ENCODE assay signal across 33 cellular contexts in the genomic region with DNA sequence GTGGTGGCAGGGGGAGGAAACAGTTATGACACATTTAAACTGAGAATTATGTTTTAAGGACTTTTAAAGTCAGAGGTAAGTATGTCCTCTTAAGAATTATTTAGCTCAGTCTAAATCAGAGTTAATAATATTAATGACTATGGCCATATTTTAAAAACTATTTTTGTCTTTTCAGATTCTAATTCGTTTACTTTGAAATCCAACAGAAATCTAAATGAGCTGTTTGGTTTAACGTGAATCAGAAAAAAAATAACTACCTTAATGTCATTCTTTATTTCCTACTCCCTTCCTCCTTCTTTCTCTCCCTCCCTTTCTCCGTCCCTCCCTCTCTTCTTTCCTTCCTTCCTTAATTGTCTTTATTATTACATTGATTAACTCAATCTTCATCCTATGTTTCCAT. TPM values are rescaled to one million over a fixed set of nuclear protein-coding genes. Genes with fewer than 3 reads are reported as not detected.
"Had no signal": no experiment of that assay in that cellular context is flagged by ENCODE, and none has a peak within 500 bp of the region (broad histone marks: within the 10 kb centered on the region; RNA-seq: fewer than 3 reads in every experiment).

No MANE protein-coding gene starts in this region.

- H3K4me1 ChIP-seq: colonic mucosa, esophagus muscularis mucosa, esophagus squamous epithelium, foreskin keratinocyte, gastrocnemius medialis, gastroesophageal sphincter, heart right ventricle had no signal

- H3K27ac ChIP-seq: colonic mucosa, coronary artery, dorsolateral prefrontal cortex, epithelial cell of prostate, esophagus muscularis mucosa, esophagus squamous epithelium, foreskin keratinocyte, gastrocnemius medialis, gastroesophageal sphincter, heart left ventricle, heart right ventricle had no signal

- FAIRE-seq: colon, endometrium, endothelial cell of umbilical vein, frontal cortex had no signal

- H3K36me3 ChIP-seq: colonic mucosa, gastrocnemius medialis had no signal

- H3K9me3 ChIP-seq: colonic mucosa, esophagus muscularis mucosa, esophagus squamous epithelium, gastrocnemius medialis, gastroesophageal sphincter, heart left ventricle, heart right ventricle had no signal

- DNase-seq: colonic mucosa; cortex of kidney; dermis blood vessel endothelial cell; dorsolateral prefrontal cortex; effector CD4-positive, alpha-beta T cell; effector CD8-positive, alpha-beta T cell; effector memory CD4-positive, alpha-beta T cell; effector memory CD8-positive, alpha-beta T cell; endodermal cell; erythroblast; esophagus squamous epithelium; foreskin fibroblast; foreskin keratinocyte; foreskin melanocyte; gastrocnemius medialis; glutamatergic neuron; head of caudate nucleus; heart left ventricle; heart right ventricle had no signal

- H3K4me3 ChIP-seq: colonic mucosa, coronary artery, dorsolateral prefrontal cortex, esophagus muscularis mucosa, esophagus squamous epithelium, gastrocnemius medialis, gastroesophageal sphincter, heart left ventricle, heart right ventricle had no signal

- H3K27me3 ChIP-seq: colonic mucosa, dorsolateral prefrontal cortex, esophagus muscularis mucosa, esophagus squamous epithelium, foreskin keratinocyte, gastrocnemius medialis, gastroesophageal sphincter, heart left ventricle, heart right ventricle had no signal

- ATAC-seq: effector memory CD8-positive, alpha-beta T cell; esophagus mucosa; foreskin keratinocyte; gastrocnemius medialis; gastroesophageal sphincter; heart left ventricle; heart right ventricle had no signal

RNA-seq across cellular contexts. Expression of a gene that starts 43.9 kb away (rescaled TPM):
- total RNA-seq: dermis blood vessel endothelial cell, endothelial cell of umbilical vein, epithelial cell of proximal tubule, esophagus mucosa, fibroblast of villous mesenchyme, foreskin keratinocyte, gastrocnemius medialis, glomerular endothelial cell had no signal
- polyA plus RNA-seq: endothelial cell of umbilical vein, esophagus, fibroblast of lung, foreskin keratinocyte, heart left ventricle, heart right ventricle had no signal
